ENCODE assay signal across 8 cellular contexts in genomic region chr10:32937824-32938482, GRCh38. TPM values are rescaled to one million over a fixed set of nuclear protein-coding genes. Genes with fewer than 3 reads are reported as not detected.
A peak's percentile ranks its signal among the peaks of the same experiment; 100 is the strongest.
DNase-seq lines count a peak whose midpoint lies in the region; ATAC-seq, FAIRE-seq and TF ChIP-seq lines count a peak whose summit lies in the region.
"Had no signal": no experiment of that assay in that cellular context is flagged by ENCODE, and none has a peak within 500 bp of the region (broad histone marks: within the 10 kb centered on the region; RNA-seq: fewer than 3 reads in every experiment).

No MANE protein-coding gene starts in this region.

- H3K27ac ChIP-seq in breast epithelium (peak overlapping the region; percentile 88), left lung (peak overlapping the region; percentile 66 to 68), subcutaneous abdominal adipose tissue (ENCODE audit: low read depth, low read length) (peak overlapping the region; percentile 75)

- peaks cover 3 to 19% of the 10 kb centered on the region in 2 donors for H3K4me1 ChIP-seq in breast epithelium
- H3K4me1 ChIP-seq in left lung, result peaks cover 28 to 65% of the 10 kb centered on the region in 2 donors
- H3K4me1 ChIP-seq in subcutaneous abdominal adipose tissue (ENCODE audit: control insufficient read depth in 5 of 5, insufficient read depth in 5 of 5, low read length in 5 of 5), result peaks cover 12 to 54% (median 51%) of the 10 kb centered on the region in 5 donors

- DNase-seq in breast epithelium (ENCODE audit: low spot score in 2 of 2) (no peak), left lung (no peak), GM12891 (ENCODE audit: insufficient read length, low spot score) (no peak), midbrain (lab: John Stamatoyannopoulos, UW) (no peak)
- no peak for DNase-seq in activated CD4-positive, alpha-beta T cell treated with anti-CD3 and anti-CD28 coated beads, Interleukin-2, amount 50 U/mL, for 48 hours
- DNase-seq: activated CD4-positive, alpha-beta T cell treated with anti-CD3 and anti-CD28 coated beads, Interleukin-2, amount 50 U/mL, for 1 hour had no signal

- no peak for FAIRE-seq in GM12891 (lab: Jason Lieb, UNC)

- no peak for TF ChIP-seq CTCF in breast epithelium (IDR thresholded peaks at IDR 0.05)
- TF ChIP-seq CTCF in left lung (IDR thresholded peaks at IDR 0.05), result no peak

- H3K36me3 ChIP-seq in breast epithelium, result no peaks in the 10 kb centered on the region
- H3K36me3 ChIP-seq in left lung, result peaks cover 3 to 29% of the 10 kb centered on the region in 2 donors
- peaks cover 16 to 29% (median 21%) of the 10 kb centered on the region in 5 donors for H3K36me3 ChIP-seq in subcutaneous abdominal adipose tissue (ENCODE audit: control insufficient read depth in 5 of 5, insufficient read depth in 5 of 5, low read length in 5 of 5)

- intact Hi-C loops in breast epithelium (cut with DNase I; ENCODE audit: low total_unique reads) (no loop called here), left lung (cut with DNase I) (no loop called here)

- H3K4me3 ChIP-seq in breast epithelium (peak overlapping the region in 1 of 3 donors; percentile 30), left lung (no peak overlapping the region), subcutaneous abdominal adipose tissue (ENCODE audit: low read depth in 1 of 5, low read length in 5 of 5) (peak overlapping the region in 4 of 5 donors; percentile 21 to 43 (median 39))

- H3K27me3 ChIP-seq in breast epithelium, result no peaks in the 10 kb centered on the region
- no peaks in the 10 kb centered on the region for H3K27me3 ChIP-seq in left lung
- H3K27me3 ChIP-seq in subcutaneous abdominal adipose tissue (ENCODE audit: control insufficient read depth in 5 of 5, insufficient read depth in 4 of 5, low read length in 5 of 5), result no peaks in the 10 kb centered on the region

- H3K9me3 ChIP-seq in breast epithelium (no peaks in the 10 kb centered on the region), left lung (no peaks in the 10 kb centered on the region), subcutaneous abdominal adipose tissue (ENCODE audit: control insufficient read depth in 5 of 5, low read length in 5 of 5) (no peaks in the 10 kb centered on the region)

- ATAC-seq in HG03432 (IDR thresholded peaks at IDR 0.05; ENCODE audit: unreplicated experiment) (peak; percentile 50), left lung (peak; percentile 90)

- no peak for TF ChIP-seq POLR2A in breast epithelium (IDR thresholded peaks at IDR 0.05)
- TF ChIP-seq POLR2A in GM12891 (IDR thresholded peaks at IDR 0.05; ENCODE audit: low read depth, low read length), result no peak

- H3K9ac ChIP-seq in subcutaneous abdominal adipose tissue (ENCODE audit: low read length in 5 of 5), result peak overlapping the region in 4 of 5 donors; percentile 7 to 60 (median 20)

TF ChIP-seq in GM12891, 5 proteins besides CTCF, POLR2A, EP300 and RAD21:
- TF ChIP-seq TAF1 (IDR thresholded peaks at IDR 0.05; ENCODE audit: low read depth, low read length) (no peak), POU2F2 (IDR thresholded peaks at IDR 0.05; ENCODE audit: low read depth, low read length) (no peak), PAX5 (IDR thresholded peaks at IDR 0.05; ENCODE audit: insufficient read depth, low read length, severe bottlenecking) (no peak), POLR2AphosphoS5 (IDR thresholded peaks at IDR 0.05; ENCODE audit: low read depth, low read length) (no peak), SPI1 (IDR thresholded peaks at IDR 0.05; ENCODE audit: low read depth, low read length) (no peak)
TF ChIP-seq in GM12891: peak in this region for 0.

RNA-seq across cellular contexts. Expression of gene ITGB1, which starts 20.1 kb away (rescaled TPM):
- total RNA-seq in breast epithelium, result 1,000 to 10,000 TPM in 1 of 3 donors, 100 to 1,000 TPM in 2; 438 to 1,565 (median 480) TPM
- total RNA-seq in left lung, result 100 to 1,000 TPM; 498 to 642 TPM
- polyA plus RNA-seq in GM12891 (2012; ENCODE audit: low read depth, missing spikeins), result 30.6 TPM

Comparison
In these comparisons a context has a peak if more than half of its experiments do, and no peak if none do; other contexts are left out.
1. H3K4me3 ChIP-seq: peak in subcutaneous abdominal adipose tissue (4 of 5); none in left lung (0 of 2).
2. Peak in every context shown above with its lines, with median percentiles within 50 percentile points of each other: H3K27ac ChIP-seq.